2 cellular contexts compared by ENCODE assay signal in the genomic region with DNA sequence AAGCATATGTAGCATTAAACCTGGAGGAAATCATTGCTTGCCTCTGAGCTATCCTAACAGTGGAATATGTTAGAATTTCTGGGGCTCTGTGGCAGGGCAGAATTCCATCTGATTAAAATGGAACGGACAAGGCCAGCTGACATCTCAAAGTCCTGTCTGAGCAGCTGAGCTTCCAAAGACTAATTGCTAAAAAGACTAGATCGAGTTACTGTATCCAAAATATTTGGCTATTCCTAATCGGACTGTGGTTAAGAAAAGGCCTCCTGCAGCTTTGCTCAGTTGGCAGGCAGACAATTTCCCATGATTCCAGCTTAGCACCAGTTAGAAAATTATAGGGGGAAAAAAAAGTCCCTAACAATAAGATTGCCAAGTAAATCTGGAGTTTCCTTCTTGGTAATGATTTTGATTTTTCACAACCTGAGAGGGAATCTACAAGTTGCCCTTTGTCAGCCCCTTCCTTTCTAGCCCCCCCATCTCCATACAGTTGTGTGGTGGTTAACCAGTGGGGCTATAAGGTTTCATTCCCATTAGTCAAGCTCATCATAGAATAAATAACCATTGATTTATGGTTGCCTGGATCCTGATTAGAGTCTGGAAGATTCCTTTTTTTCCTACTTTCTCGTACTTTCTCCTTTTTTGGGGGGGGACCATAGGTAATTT.
TF ChIP-seq lines count a peak whose summit lies in the region.

No MANE protein-coding gene starts in this region.

TF ChIP-seq in WTC11, 78 proteins besides CTCF, POLR2A, EP300 and RAD21 (continued from another document):
- TF ChIP-seq, protein P1, sequence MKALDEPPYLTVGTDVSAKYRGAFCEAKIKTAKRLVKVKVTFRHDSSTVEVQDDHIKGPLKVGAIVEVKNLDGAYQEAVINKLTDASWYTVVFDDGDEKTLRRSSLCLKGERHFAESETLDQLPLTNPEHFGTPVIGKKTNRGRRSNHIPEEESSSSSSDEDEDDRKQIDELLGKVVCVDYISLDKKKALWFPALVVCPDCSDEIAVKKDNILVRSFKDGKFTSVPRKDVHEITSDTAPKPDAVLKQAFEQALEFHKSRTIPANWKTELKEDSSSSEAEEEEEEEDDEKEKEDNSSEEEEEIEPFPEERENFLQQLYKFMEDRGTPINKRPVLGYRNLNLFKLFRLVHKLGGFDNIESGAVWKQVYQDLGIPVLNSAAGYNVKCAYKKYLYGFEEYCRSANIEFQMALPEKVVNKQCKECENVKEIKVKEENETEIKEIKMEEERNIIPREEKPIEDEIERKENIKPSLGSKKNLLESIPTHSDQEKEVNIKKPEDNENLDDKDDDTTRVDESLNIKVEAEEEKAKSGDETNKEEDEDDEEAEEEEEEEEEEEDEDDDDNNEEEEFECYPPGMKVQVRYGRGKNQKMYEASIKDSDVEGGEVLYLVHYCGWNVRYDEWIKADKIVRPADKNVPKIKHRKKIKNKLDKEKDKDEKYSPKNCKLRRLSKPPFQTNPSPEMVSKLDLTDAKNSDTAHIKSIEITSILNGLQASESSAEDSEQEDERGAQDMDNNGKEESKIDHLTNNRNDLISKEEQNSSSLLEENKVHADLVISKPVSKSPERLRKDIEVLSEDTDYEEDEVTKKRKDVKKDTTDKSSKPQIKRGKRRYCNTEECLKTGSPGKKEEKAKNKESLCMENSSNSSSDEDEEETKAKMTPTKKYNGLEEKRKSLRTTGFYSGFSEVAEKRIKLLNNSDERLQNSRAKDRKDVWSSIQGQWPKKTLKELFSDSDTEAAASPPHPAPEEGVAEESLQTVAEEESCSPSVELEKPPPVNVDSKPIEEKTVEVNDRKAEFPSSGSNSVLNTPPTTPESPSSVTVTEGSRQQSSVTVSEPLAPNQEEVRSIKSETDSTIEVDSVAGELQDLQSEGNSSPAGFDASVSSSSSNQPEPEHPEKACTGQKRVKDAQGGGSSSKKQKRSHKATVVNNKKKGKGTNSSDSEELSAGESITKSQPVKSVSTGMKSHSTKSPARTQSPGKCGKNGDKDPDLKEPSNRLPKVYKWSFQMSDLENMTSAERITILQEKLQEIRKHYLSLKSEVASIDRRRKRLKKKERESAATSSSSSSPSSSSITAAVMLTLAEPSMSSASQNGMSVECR (CRISPR knock-in tag; IDR thresholded peaks at IDR 0.05; ENCODE audit: borderline replicate concordance): no peak

TF ChIP-seq in GM23338, 12 proteins besides CTCF, POLR2A, EP300 and RAD21 (continued from another document):
- TF ChIP-seq, protein P2, sequence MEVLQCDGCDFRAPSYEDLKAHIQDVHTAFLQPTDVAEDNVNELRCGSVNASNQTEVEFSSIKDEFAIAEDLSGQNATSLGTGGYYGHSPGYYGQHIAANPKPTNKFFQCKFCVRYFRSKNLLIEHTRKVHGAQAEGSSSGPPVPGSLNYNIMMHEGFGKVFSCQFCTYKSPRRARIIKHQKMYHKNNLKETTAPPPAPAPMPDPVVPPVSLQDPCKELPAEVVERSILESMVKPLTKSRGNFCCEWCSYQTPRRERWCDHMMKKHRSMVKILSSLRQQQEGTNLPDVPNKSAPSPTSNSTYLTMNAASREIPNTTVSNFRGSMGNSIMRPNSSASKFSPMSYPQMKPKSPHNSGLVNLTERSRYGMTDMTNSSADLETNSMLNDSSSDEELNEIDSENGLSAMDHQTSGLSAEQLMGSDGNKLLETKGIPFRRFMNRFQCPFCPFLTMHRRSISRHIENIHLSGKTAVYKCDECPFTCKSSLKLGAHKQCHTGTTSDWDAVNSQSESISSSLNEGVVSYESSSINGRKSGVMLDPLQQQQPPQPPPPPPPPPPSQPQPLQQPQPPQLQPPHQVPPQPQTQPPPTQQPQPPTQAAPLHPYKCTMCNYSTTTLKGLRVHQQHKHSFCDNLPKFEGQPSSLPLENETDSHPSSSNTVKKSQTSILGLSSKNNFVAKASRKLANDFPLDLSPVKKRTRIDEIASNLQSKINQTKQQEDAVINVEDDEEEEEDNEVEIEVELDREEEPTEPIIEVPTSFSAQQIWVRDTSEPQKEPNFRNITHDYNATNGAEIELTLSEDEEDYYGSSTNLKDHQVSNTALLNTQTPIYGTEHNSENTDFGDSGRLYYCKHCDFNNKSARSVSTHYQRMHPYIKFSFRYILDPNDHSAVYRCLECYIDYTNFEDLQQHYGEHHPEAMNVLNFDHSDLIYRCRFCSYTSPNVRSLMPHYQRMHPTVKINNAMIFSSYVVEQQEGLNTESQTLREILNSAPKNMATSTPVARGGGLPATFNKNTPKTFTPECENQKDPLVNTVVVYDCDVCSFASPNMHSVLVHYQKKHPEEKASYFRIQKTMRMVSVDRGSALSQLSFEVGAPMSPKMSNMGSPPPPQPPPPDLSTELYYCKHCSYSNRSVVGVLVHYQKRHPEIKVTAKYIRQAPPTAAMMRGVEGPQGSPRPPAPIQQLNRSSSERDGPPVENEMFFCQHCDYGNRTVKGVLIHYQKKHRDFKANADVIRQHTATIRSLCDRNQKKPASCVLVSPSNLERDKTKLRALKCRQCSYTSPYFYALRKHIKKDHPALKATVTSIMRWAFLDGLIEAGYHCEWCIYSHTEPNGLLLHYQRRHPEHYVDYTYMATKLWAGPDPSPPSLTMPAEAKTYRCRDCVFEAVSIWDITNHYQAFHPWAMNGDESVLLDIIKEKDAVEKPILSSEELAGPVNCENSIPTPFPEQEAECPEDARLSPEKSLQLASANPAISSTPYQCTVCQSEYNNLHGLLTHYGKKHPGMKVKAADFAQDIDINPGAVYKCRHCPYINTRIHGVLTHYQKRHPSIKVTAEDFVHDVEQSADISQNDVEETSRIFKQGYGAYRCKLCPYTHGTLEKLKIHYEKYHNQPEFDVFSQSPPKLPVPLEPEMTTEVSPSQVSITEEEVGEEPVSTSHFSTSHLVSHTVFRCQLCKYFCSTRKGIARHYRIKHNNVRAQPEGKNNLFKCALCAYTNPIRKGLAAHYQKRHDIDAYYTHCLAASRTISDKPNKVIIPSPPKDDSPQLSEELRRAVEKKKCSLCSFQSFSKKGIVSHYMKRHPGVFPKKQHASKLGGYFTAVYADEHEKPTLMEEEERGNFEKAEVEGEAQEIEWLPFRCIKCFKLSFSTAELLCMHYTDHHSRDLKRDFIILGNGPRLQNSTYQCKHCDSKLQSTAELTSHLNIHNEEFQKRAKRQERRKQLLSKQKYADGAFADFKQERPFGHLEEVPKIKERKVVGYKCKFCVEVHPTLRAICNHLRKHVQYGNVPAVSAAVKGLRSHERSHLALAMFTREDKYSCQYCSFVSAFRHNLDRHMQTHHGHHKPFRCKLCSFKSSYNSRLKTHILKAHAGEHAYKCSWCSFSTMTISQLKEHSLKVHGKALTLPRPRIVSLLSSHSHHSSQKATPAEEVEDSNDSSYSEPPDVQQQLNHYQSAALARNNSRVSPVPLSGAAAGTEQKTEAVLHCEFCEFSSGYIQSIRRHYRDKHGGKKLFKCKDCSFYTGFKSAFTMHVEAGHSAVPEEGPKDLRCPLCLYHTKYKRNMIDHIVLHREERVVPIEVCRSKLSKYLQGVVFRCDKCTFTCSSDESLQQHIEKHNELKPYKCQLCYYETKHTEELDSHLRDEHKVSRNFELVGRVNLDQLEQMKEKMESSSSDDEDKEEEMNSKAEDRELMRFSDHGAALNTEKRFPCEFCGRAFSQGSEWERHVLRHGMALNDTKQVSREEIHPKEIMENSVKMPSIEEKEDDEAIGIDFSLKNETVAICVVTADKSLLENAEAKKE (CRISPR knock-in tag; IDR thresholded peaks at IDR 0.05): no peak
- no peak for TF ChIP-seq NANOG (IDR thresholded peaks at IDR 0.05; ENCODE audit: borderline replicate concordance)
- TF ChIP-seq EZH2 (IDR thresholded peaks at IDR 0.05; ENCODE audit: low read depth, unreplicated experiment): no peak
- TF ChIP-seq JUNB (IDR thresholded peaks at IDR 0.05; ENCODE audit: unreplicated experiment): no peak
- TF ChIP-seq ZNF114 (CRISPR knock-in tag; IDR thresholded peaks at IDR 0.05): no peak
- TF ChIP-seq, protein P3, sequence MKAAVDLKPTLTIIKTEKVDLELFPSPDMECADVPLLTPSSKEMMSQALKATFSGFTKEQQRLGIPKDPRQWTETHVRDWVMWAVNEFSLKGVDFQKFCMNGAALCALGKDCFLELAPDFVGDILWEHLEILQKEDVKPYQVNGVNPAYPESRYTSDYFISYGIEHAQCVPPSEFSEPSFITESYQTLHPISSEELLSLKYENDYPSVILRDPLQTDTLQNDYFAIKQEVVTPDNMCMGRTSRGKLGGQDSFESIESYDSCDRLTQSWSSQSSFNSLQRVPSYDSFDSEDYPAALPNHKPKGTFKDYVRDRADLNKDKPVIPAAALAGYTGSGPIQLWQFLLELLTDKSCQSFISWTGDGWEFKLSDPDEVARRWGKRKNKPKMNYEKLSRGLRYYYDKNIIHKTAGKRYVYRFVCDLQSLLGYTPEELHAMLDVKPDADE (IDR thresholded peaks at IDR 0.05): no peak
- TF ChIP-seq CREB1 (CRISPR knock-in tag; IDR thresholded peaks at IDR 0.05; ENCODE audit: low read depth): no peak
